21 cellular contexts compared by ENCODE assay signal in the genomic region with DNA sequence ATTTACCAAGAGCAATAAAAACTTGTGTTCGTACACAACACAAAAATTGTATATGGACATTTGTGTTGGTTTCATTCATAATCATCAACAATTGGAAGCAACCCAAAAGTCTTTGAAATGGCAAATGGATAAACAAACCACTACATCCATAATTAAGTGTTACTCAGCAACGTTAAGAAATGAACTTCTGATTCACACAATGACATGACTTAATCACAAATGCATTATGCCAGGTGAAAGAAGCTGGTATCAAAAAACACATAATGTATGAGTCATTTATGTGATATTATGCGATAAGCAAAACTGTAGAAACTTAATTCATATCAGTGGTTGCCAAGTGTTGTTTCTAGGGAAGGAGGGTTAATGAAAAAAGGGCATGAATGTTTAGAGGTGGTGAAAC.
"Had no signal": no experiment of that assay in that cellular context is flagged by ENCODE, and none has a peak within 500 bp of the region (broad histone marks: within the 10 kb centered on the region; RNA-seq: fewer than 3 reads in every experiment).

No MANE protein-coding gene starts in this region.

- DNase-seq: activated CD8-positive, alpha-beta memory T cell treated with anti-CD3 and anti-CD28 coated beads for 24 hours; activated CD8-positive, alpha-beta memory T cell treated with anti-CD3 and anti-CD28 coated beads, Interleukin-2, amount 50 U/mL, for 4 hours; activated T-cell treated with anti-CD3 and anti-CD28 coated beads, Interleukin-2, amount 50 U/mL, for 24 hours; brain microvascular endothelial cell; central memory CD4-positive, alpha-beta T cell; effector memory CD8-positive, alpha-beta T cell; lower lobe of right lung; mesendoderm; mucosa of descending colon; nephron progenitor cell; right cardiac atrium; stimulated activated CD4-positive, alpha-beta T cell treated with anti-CD3 and anti-CD28 coated beads, Interleukin-4, amount 100 ng/mL, for 24 hours; stimulated activated naive CD4-positive, alpha-beta T cell treated with Interleukin-2 at 50 U/mL for 16 hours had no signal

- H3K27me3 ChIP-seq: ascending aorta, brain microvascular endothelial cell, vagina had no signal

- H3K4me3 ChIP-seq: ascending aorta, lower lobe of right lung, mucosa of descending colon, thoracic aorta, vagina had no signal

- H3K27ac ChIP-seq: ascending aorta, brain microvascular endothelial cell, lower lobe of right lung, parathyroid adenoma, thoracic aorta, vagina had no signal

- ATAC-seq: activated naive CD4-positive, alpha-beta T cell treated with anti-CD3 and anti-CD28 coated beads, Interleukin-2, amount 50 U/mL, for 72 hours; activated T-helper 17 cell treated with anti-CD3 and anti-CD28 coated beads, Interleukin-2, amount 50 U/mL, for 72 hours; effector memory CD8-positive, alpha-beta T cell; left lobe of liver; lower lobe of right lung; mucosa of descending colon; right cardiac atrium; WTC11 had no signal

- H3K9me3 ChIP-seq: ascending aorta, lower lobe of right lung, mucosa of descending colon, thoracic aorta, vagina had no signal

- H3K4me1 ChIP-seq: ascending aorta, lower lobe of right lung, parathyroid adenoma, vagina had no signal

- H3K36me3 ChIP-seq: ascending aorta, brain microvascular endothelial cell, lower lobe of right lung, thoracic aorta, vagina had no signal
